1 cellular context compared by ENCODE assay signal in genomic region chr9:19152160-19152498, GRCh38. TPM values are rescaled to one million over a fixed set of nuclear protein-coding genes. Genes with fewer than 3 reads are reported as not detected.
"Had no signal": no experiment of that assay in that cellular context is flagged by ENCODE, and none has a peak within 500 bp of the region (broad histone marks: within the 10 kb centered on the region; RNA-seq: fewer than 3 reads in every experiment).

No MANE protein-coding gene starts in this region.

RNA-seq across cellular contexts. Expression of gene PLIN2, which starts 24.8 kb away (rescaled TPM):
- total RNA-seq: MCF 10A had no signal
